8 cellular contexts compared by ENCODE assay signal in the genomic region with DNA sequence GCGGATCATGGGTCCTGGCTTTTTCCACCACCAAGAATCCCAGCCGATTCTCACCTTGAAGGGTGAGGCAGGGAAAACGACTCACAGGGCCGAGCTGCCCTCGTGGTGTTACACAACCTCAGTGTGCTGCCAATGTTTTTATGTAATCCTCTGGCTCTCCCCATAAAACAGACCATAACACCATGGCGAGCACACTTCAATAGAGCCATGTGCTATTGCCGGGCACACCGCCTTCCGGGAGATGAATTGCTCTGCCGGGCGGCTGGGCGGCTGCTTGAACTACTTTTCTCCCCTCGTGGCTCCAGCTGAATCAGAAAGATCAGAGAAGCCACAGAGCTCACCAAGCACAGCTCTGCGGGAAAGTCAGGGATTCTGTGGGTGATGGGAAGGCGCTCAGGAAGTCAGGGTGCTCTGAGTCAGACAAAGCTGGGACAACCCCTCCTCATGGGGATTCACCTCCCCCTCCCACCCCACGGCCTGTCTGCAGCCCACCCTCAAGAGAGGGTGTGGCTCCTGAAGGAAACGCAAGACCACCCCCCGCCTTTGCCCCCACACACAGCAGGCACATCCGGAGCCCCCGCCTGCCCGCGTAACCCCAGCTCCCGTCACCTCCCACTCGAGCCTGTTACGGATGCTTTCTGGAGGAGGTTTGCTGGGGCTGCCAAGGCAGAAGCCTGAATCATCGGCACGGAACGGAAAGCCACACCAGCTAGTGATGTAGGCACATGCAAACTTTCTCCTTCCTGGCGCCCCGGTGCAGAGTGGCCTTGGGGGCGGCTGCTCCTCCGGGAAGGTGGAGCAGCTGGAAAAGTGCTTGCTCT. TPM values are rescaled to one million over a fixed set of nuclear protein-coding genes. Genes with fewer than 3 reads are reported as not detected.
DNase-seq lines count a peak whose midpoint lies in the region; ATAC-seq and TF ChIP-seq lines count a peak whose summit lies in the region.

No MANE protein-coding gene starts in this region.

- intact Hi-C loops in Panc1 (cut with micrococcal nuclease; ENCODE audit: unreplicated experiment) = no loop called here

- peaks cover 14% of the 10 kb centered on the region for H3K27me3 ChIP-seq in DND-41 (ENCODE audit: insufficient read depth, low read length, poor library complexity)
- no peaks in the 10 kb centered on the region; the same call in 1 of the 2 replicates for H3K27me3 ChIP-seq in Panc1 (ENCODE audit: control insufficient read depth, insufficient read depth, low read length)

- peaks cover 39% of the 10 kb centered on the region for H3K4me1 Mint-ChIP-seq in stimulated activated naive CD8-positive, alpha-beta T cell treated with anti-CD3 and anti-CD28 coated beads, Interleukin-15, Interleukin-2, amounts not matched to agents 100 ng/mL and 50 ng/mL, for 24 hours (ENCODE audit: low read depth)

- no peak overlapping the region for H2AFZ ChIP-seq in DND-41 (ENCODE audit: low read depth, low read length)

- H3K9me3 Mint-ChIP-seq in stimulated activated naive CD8-positive, alpha-beta T cell treated with anti-CD3 and anti-CD28 coated beads, Interleukin-15, Interleukin-2, amounts not matched to agents 100 ng/mL and 50 ng/mL, for 24 hours = peaks cover 3% of the 10 kb centered on the region

- no peaks in the 10 kb centered on the region for H3K36me3 Mint-ChIP-seq in stimulated activated naive CD8-positive, alpha-beta T cell treated with anti-CD3 and anti-CD28 coated beads, Interleukin-15, Interleukin-2, amounts not matched to agents 100 ng/mL and 50 ng/mL, for 24 hours (ENCODE audit: low read depth)

- H3K27ac ChIP-seq in DND-41 (ENCODE audit: low read length) (no peak overlapping the region), Panc1 (ENCODE audit: low read length) (no peak overlapping the region)

- H3K36me3 ChIP-seq in DND-41 (ENCODE audit: insufficient read depth, low read length) = no peaks in the 10 kb centered on the region
- no peaks in the 10 kb centered on the region for H3K36me3 ChIP-seq in Panc1 (ENCODE audit: control insufficient read depth, insufficient read depth, low read length)

- peak overlapping the region; percentile 68 for H3K27ac Mint-ChIP-seq in stimulated activated naive CD8-positive, alpha-beta T cell treated with anti-CD3 and anti-CD28 coated beads, Interleukin-15, Interleukin-2, amounts not matched to agents 100 ng/mL and 50 ng/mL, for 24 hours

- in situ Hi-C loops in Panc1 (cut with HindIII; ENCODE audit: low pct_unique_long_range_greater_than_20kb, low sequenced_read_pairs) = no loop called here

- ATAC-seq in DND-41 (ENCODE audit: insufficient read depth, low read depth) (peak; percentile 89), Panc1 (peak; percentile 78), GM18505 (IDR thresholded peaks at IDR 0.05; ENCODE audit: unreplicated experiment) (no peak), GM21529 (IDR thresholded peaks at IDR 0.05; ENCODE audit: unreplicated experiment) (no peak)

- CTCF ChIA-PET in Panc1 (lab: Charles Lee) = no interaction called here

- no peak for TF ChIP-seq POLR2A in GM18505 (IDR thresholded peaks at IDR 0.05; ENCODE audit: borderline replicate concordance, extremely low read depth, insufficient read depth, insufficient read length)

- no peaks in the 10 kb centered on the region for H3K79me2 ChIP-seq in DND-41 (ENCODE audit: insufficient read depth, low read length)

- DNase-seq in DND-41 (peak; percentile 76), Panc1 (ENCODE audit: low read depth, low spot score) (no peak), cardiac fibroblast (ENCODE audit: low read depth in 2 of 2) (peak; percentile 89 to 92), middle frontal gyrus (ENCODE audit: extremely low spot score, low spot score) (peak; percentile 38), COR-L47 (lab: John Stamatoyannopoulos, UW) (no peak)

- POLR2A ChIA-PET in Panc1 (lab: Charles Lee) = interaction anchor here (0.5 kb wide), 1 partner anchor 71 kb away, joined by 4 read pairs; no protein-coding TSS in a partner anchor

- H3K4me1 ChIP-seq in DND-41 (ENCODE audit: insufficient read depth, low read length) = peaks cover 18% of the 10 kb centered on the region
- H3K4me1 ChIP-seq in Panc1 (ENCODE audit: control insufficient read depth, insufficient read depth, low read length) = peaks cover 10% of the 10 kb centered on the region

- no peak overlapping the region for H3K4me3 ChIP-seq in DND-41 (ENCODE audit: low read depth in 1 of 2, low read length in 2 of 2)
- H3K4me3 ChIP-seq in Panc1 (ENCODE audit: low read depth in 2 of 2, low read length in 2 of 2) = peak overlapping the region in 1 of 2 experiments; percentile 32; a peak in 2 of 4 replicates
- peak overlapping the region; percentile 16 to 28 for H3K4me3 ChIP-seq in cardiac fibroblast (replicated peaks in 1 of 2; ENCODE audit: low read depth in 2 of 2, low read length in 2 of 2)

- no peak overlapping the region for H3K9ac ChIP-seq in DND-41 (ENCODE audit: low read depth, low read length)

- TF ChIP-seq CTCF in DND-41 (IDR thresholded peaks at IDR 0.05; ENCODE audit: borderline replicate concordance, extremely low read depth, low read length, poor library complexity, severe bottlenecking) (no peak), Panc1 (IDR thresholded peaks at IDR 0.05) (no peak), cardiac fibroblast (IDR thresholded peaks at IDR 0.05; ENCODE audit: low read depth, low read length) (no peak)

- H4K20me1 ChIP-seq in DND-41 (ENCODE audit: insufficient read depth, low read length) = no peaks in the 10 kb centered on the region; the same call in 1 of the 2 replicates

- H3K27me3 Mint-ChIP-seq in stimulated activated naive CD8-positive, alpha-beta T cell treated with anti-CD3 and anti-CD28 coated beads, Interleukin-15, Interleukin-2, amounts not matched to agents 100 ng/mL and 50 ng/mL, for 24 hours = peaks cover 53% of the 10 kb centered on the region

- no peaks in the 10 kb centered on the region for H3K9me3 ChIP-seq in DND-41 (ENCODE audit: insufficient read depth, low read length, severe bottlenecking)
- H3K9me3 ChIP-seq in Panc1 (ENCODE audit: control insufficient read depth, insufficient read depth, low read depth, low read length) = no peaks in the 10 kb centered on the region

- peak overlapping the region; percentile 19 for H3K4me3 Mint-ChIP-seq in stimulated activated naive CD8-positive, alpha-beta T cell treated with anti-CD3 and anti-CD28 coated beads, Interleukin-15, Interleukin-2, amounts not matched to agents 100 ng/mL and 50 ng/mL, for 24 hours

- no TSS peak for BruUV-seq in Panc1 (replicated peaks; lab: Mats Ljungman, UMichigan)

- H3K4me2 ChIP-seq in DND-41 (ENCODE audit: insufficient read depth, low read length) = peak overlapping the region; percentile 32

RNA-seq across cellular contexts. Expression of a gene that starts 1.8 kb away (rescaled TPM):
- 0.33 TPM for total RNA-seq in Panc1 (2021; ENCODE audit: unreplicated experiment)
- polyA plus RNA-seq in Panc1 (2012; ENCODE audit: insufficient read length) = 0.67 TPM

Comparison
In these comparisons a context has a peak if more than half of its experiments do, and no peak if none do; other contexts are left out.
1. ATAC-seq: peak in DND-41 (single experiment) and Panc1 (single experiment); none in GM18505 (single experiment) and GM21529 (single experiment).
2. DNase-seq: peak in DND-41 (single experiment), cardiac fibroblast (2 of 2) and middle frontal gyrus (single experiment); none in Panc1 (single experiment) and COR-L47 (single experiment).
3. H3K4me3 ChIP-seq: peak in cardiac fibroblast (2 of 2); none in DND-41 (0 of 2).